ENCODE assay signal across 10 cellular contexts in the genomic region with DNA sequence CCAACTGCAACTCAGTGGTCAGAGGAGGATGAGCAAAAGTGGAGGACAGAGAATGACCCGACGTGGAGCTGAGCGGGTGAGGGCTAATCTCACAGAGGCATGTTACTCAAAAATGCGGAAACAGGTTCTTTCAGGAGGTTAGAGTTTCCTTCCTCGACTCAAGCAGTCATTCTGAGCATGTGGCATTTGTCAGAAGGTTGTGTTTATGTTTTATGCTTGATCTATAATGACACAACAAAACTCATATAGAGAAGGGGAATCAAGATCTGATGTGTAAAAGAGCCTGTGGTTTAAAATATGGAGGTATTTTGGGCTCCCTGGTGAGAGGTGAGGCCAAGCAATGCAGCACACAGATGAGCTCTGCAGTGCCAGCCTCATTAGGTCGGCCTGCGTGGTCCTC.
DNase-seq lines count a peak whose midpoint lies in the region; ATAC-seq and TF ChIP-seq lines count a peak whose summit lies in the region.
"Had no signal": no experiment of that assay in that cellular context is flagged by ENCODE, and none has a peak within 500 bp of the region (broad histone marks: within the 10 kb centered on the region; RNA-seq: fewer than 3 reads in every experiment).

No MANE protein-coding gene starts in this region.

- H3K27ac ChIP-seq in psoas muscle: no peak overlapping the region
- no peak overlapping the region for H3K27ac ChIP-seq in right atrium auricular region

- ATAC-seq in GM18907 (IDR thresholded peaks at IDR 0.05; ENCODE audit: unreplicated experiment) (peak; percentile 81), GM21723 (IDR thresholded peaks at IDR 0.05; ENCODE audit: unreplicated experiment) (peak; percentile 79), HG03432 (IDR thresholded peaks at IDR 0.05; ENCODE audit: unreplicated experiment) (peak; percentile 70), mucosa of descending colon (peak; percentile 17), psoas muscle (no peak)

- WGBS in psoas muscle, 3 donors: 46 to 54% (median 47%) methylated on average over 7 of the region's 7 CpGs

- H3K4me1 ChIP-seq in mucosa of descending colon (ENCODE audit: low read depth): no peaks in the 10 kb centered on the region
- no peaks in the 10 kb centered on the region for H3K4me1 ChIP-seq in psoas muscle
- no peaks in the 10 kb centered on the region for H3K4me1 ChIP-seq in right atrium auricular region
- H3K4me1 ChIP-seq: HAP-1 had no signal

- H3K4me3 ChIP-seq in mucosa of descending colon: no peak overlapping the region
- H3K4me3 ChIP-seq in psoas muscle: no peak overlapping the region
- no peak overlapping the region for H3K4me3 ChIP-seq in right atrium auricular region
- H3K4me3 ChIP-seq: HAP-1, lung had no signal

- no peaks in the 10 kb centered on the region for H3K36me3 ChIP-seq in mucosa of descending colon (ENCODE audit: low read depth)
- no peaks in the 10 kb centered on the region for H3K36me3 ChIP-seq in psoas muscle (ENCODE audit: insufficient read depth in 1 of 2, low read depth in 1 of 2)
- H3K36me3 ChIP-seq in right atrium auricular region: no peaks in the 10 kb centered on the region
- H3K36me3 ChIP-seq: HAP-1 had no signal

- H3K9me3 ChIP-seq in mucosa of descending colon: no peaks in the 10 kb centered on the region
- no peaks in the 10 kb centered on the region for H3K9me3 ChIP-seq in psoas muscle
- peaks cover 0 to 7% of the 10 kb centered on the region in 2 donors for H3K9me3 ChIP-seq in right atrium auricular region
- H3K9me3 ChIP-seq: HAP-1 had no signal

- intact Hi-C loops in mucosa of descending colon (cut with DNase I, micrococcal nuclease) (no loop called here), psoas muscle (cut with DNase I) (no loop called here)

- DNase-seq in mucosa of descending colon (no peak), psoas muscle (no peak), iPS-NIHi11 (ENCODE audit: low spot score) (no peak), right atrium auricular region (ENCODE audit: low spot score) (no peak)
- no peak for DNase-seq in activated effector memory CD4-positive, alpha-beta T cell treated with Interleukin-2 at 50 U/mL for 16 hours

- TF ChIP-seq CTCF in mucosa of descending colon (IDR thresholded peaks at IDR 0.05) (no peak), psoas muscle (IDR thresholded peaks at IDR 0.05) (no peak), right atrium auricular region (IDR thresholded peaks at IDR 0.05) (no peak)

- H3K27me3 ChIP-seq in psoas muscle (ENCODE audit: insufficient read depth in 3 of 3, low read length in 2 of 3) (peaks cover 0 to 2% (median 0%) of the 10 kb centered on the region in 3 donors), right atrium auricular region (no peaks in the 10 kb centered on the region)

Comparison
In these comparisons a context has a peak if more than half of its experiments do, and no peak if none do; other contexts are left out.
1. ATAC-seq: peak in GM18907 (single experiment), GM21723 (single experiment), HG03432 (single experiment) and mucosa of descending colon (single experiment); none in psoas muscle (0 of 4).